ENCODE assay signal across 25 cellular contexts in genomic region chr10:12971001-12971788, GRCh38. TPM values are rescaled to one million over a fixed set of nuclear protein-coding genes. Genes with fewer than 3 reads are reported as not detected.
DNase-seq lines count a peak whose midpoint lies in the region; ATAC-seq and TF ChIP-seq lines count a peak whose summit lies in the region.
"Had no signal": no experiment of that assay in that cellular context is flagged by ENCODE, and none has a peak within 500 bp of the region (broad histone marks: within the 10 kb centered on the region; RNA-seq: fewer than 3 reads in every experiment).

No MANE protein-coding gene starts in this region.

- H3K9me3 ChIP-seq in SJCRH30 (replicated peaks), result peaks cover 3% of the 10 kb centered on the region; the same call in 1 of the 2 replicates
- H3K9me3 ChIP-seq in thoracic aorta, result peaks cover 5% of the 10 kb centered on the region
- no peaks in the 10 kb centered on the region for H3K9me3 ChIP-seq in prostate gland
- H3K9me3 ChIP-seq: body of pancreas, colonic mucosa, Peyer's patch had no signal

- no peak overlapping the region for H3K4me3 ChIP-seq in NB4 (ENCODE audit: low read depth, low read length)
- no peak overlapping the region for H3K4me3 ChIP-seq in SJCRH30
- H3K4me3 ChIP-seq in thoracic aorta, result no peak overlapping the region
- no peak overlapping the region for H3K4me3 ChIP-seq in prostate gland
- H3K4me3 ChIP-seq: body of pancreas, colonic mucosa, esophagus muscularis mucosa, gastroesophageal sphincter, Peyer's patch had no signal

- intact Hi-C loops in prostate gland (cut with DNase I), result no loop called here

- peaks cover 22% of the 10 kb centered on the region for H3K36me3 ChIP-seq in SJCRH30
- no peaks in the 10 kb centered on the region for H3K36me3 ChIP-seq in thoracic aorta
- no peaks in the 10 kb centered on the region for H3K36me3 ChIP-seq in prostate gland
- H3K36me3 ChIP-seq: colonic mucosa, esophagus muscularis mucosa, Peyer's patch had no signal

- TF ChIP-seq CTCF in NB4 (IDR thresholded peaks at IDR 0.05; ENCODE audit: low read depth, low read length) (no peak), thoracic aorta (IDR thresholded peaks at IDR 0.05) (no peak), prostate gland (IDR thresholded peaks at IDR 0.05) (no peak)

- H3K4me1 ChIP-seq in SJCRH30 (peaks cover 16% of the 10 kb centered on the region), thoracic aorta (ENCODE audit: control insufficient read depth in 1 of 2, low read depth in 2 of 2) (peaks cover 0 to 21% of the 10 kb centered on the region in 2 donors), prostate gland (replicated peaks) (no peaks in the 10 kb centered on the region)
- H3K4me1 ChIP-seq: body of pancreas, colonic mucosa, esophagus muscularis mucosa, gastroesophageal sphincter, Peyer's patch had no signal

- WGBS in prostate gland, result 71% methylated on average over 14 of the region's 14 CpGs

- peak; percentile 83 for DNase-seq in NB4 (ENCODE audit: low read depth)
- peak; percentile 80 to 85 for DNase-seq in SJCRH30
- peak; percentile 35 for DNase-seq in hepatic stellate cell (ENCODE audit: low spot score)
- no peak for DNase-seq in thoracic aorta (ENCODE audit: low spot score)
- no peak for DNase-seq in prostate gland (ENCODE audit: low spot score)
- no peak for DNase-seq in T1000 (lab: John Stamatoyannopoulos, UW)
- DNase-seq: activated gamma-delta T cell treated with Interleukin-2 at 50 U/mL for 16 hours; activated naive CD8-positive, alpha-beta T cell treated with anti-CD3 and anti-CD28 coated beads, Interleukin-2, amount 50 U/mL, for 24 hours; body of pancreas; CD4-positive, alpha-beta T cell; colonic mucosa; effector memory CD8-positive, alpha-beta T cell; Kasumi-1; kidney; NCI-H1105 treated with DMSO at 0.1 percent for 48 hours; NCI-H2081 treated with DMSO at 0.1 percent for 48 hours; nucleus accumbens; Peyer's patch; stimulated activated CD4-positive, alpha-beta T cell treated with anti-CD3 and anti-CD28 coated beads, Interleukin-12 subunit alpha, Interleukin-12 subunit beta, amount 100 ng/mL, for 4 hours; stimulated activated CD4-positive, alpha-beta T cell treated with anti-CD3 and anti-CD28 coated beads, Interleukin-4, amount 100 ng/mL, for 24 hours; stimulated activated naive B cell treated with anti-CD40 and anti-IgM and Interleukin-4, amounts not matched to agents 10 μg/mL and 1 μg/mL and 100 μg/mL, for 72 hours had no signal

- ATAC-seq in thoracic aorta (ENCODE audit: insufficient number of reproducible peaks, low FRiP score, low read depth) (no peak), HG03442 (IDR thresholded peaks at IDR 0.05; ENCODE audit: unreplicated experiment) (no peak)
- ATAC-seq: activated naive CD8-positive, alpha-beta T cell treated with anti-CD3 and anti-CD28 coated beads, Interleukin-2, amount 50 U/mL, for 24 hours; body of pancreas; effector memory CD8-positive, alpha-beta T cell; gastroesophageal sphincter; stimulated activated naive B cell treated with anti-CD40 and anti-IgM and Interleukin-4, amounts not matched to agents 10 μg/mL and 1 μg/mL and 100 μg/mL, for 72 hours had no signal

- peak overlapping the region; percentile 59 for H3K27ac ChIP-seq in SJCRH30
- peak overlapping the region; percentile 33 to 45 for H3K27ac ChIP-seq in thoracic aorta
- no peak overlapping the region for H3K27ac ChIP-seq in prostate gland
- H3K27ac ChIP-seq: body of pancreas, colonic mucosa, esophagus muscularis mucosa, gastroesophageal sphincter, HL-60, Peyer's patch had no signal

- H3K27me3 ChIP-seq in SJCRH30 (no peaks in the 10 kb centered on the region), thoracic aorta (replicated peaks; ENCODE audit: insufficient read depth) (no peaks in the 10 kb centered on the region), prostate gland (replicated peaks; ENCODE audit: insufficient read depth) (no peaks in the 10 kb centered on the region)
- H3K27me3 ChIP-seq: body of pancreas, colonic mucosa, esophagus muscularis mucosa, gastroesophageal sphincter, Peyer's patch had no signal

- TF ChIP-seq POLR2A in NB4 (IDR thresholded peaks at IDR 0.05; ENCODE audit: extremely low read depth, insufficient read length) (no peak), prostate gland (IDR thresholded peaks at IDR 0.05) (no peak)

RNA-seq across cellular contexts. Expression of gene CCDC3, which starts 30.3 kb away (rescaled TPM):
- total RNA-seq in SJCRH30 (2014; rRNA removed; shearing (Covaris generic)), result 106 and 112 TPM in 2 replicates
- total RNA-seq in thoracic aorta (100 to 1,000 TPM; 127 to 137 TPM), prostate gland (10 to 100 TPM; 17.6 to 41.8 TPM)

Comparison
In these comparisons a context has a peak if more than half of its experiments do, and no peak if none do; other contexts are left out.
1. DNase-seq: peak in NB4 (single experiment), SJCRH30 (2 of 2) and hepatic stellate cell (single experiment); none in thoracic aorta (single experiment), prostate gland (single experiment) and T1000 (single experiment).
2. H3K27ac ChIP-seq: peak in SJCRH30 (single experiment) and thoracic aorta (2 of 2); none in prostate gland (0 of 2).